1 cellular context compared by ENCODE assay signal in genomic region chr11:107457558-107458271, GRCh38.
A peak's percentile ranks its signal among the peaks of the same experiment; 100 is the strongest.
TF ChIP-seq lines count a peak whose summit lies in the region.

TSS of gene CWF19L2 (minus strand) at chr11:107457825. CDS start at chr11:107457816, 9 bp downstream.

TF ChIP-seq in K562, 482 proteins besides CTCF, POLR2A, EP300 and RAD21 (continued from another document and continues in another):
- TF ChIP-seq FOXJ3 (CRISPR knock-in tag; IDR thresholded peaks at IDR 0.05) = no peak
- TF ChIP-seq PRPF4 (IDR thresholded peaks at IDR 0.05; ENCODE audit: insufficient read depth, low read depth, low read length, poor library complexity, severe bottlenecking) = no peak
- TF ChIP-seq SMARCB1 (IDR thresholded peaks at IDR 0.05; ENCODE audit: insufficient read length, low read depth) = no peak
- no peak for TF ChIP-seq ZNF239 (CRISPR knock-in tag; IDR thresholded peaks at IDR 0.05)
- TF ChIP-seq UBTF (IDR thresholded peaks at IDR 0.05; ENCODE audit: borderline replicate concordance in 1 of 2, low read depth in 2 of 2, low read length in 2 of 2) = no peak
- no peak for TF ChIP-seq AFF1 (IDR thresholded peaks at IDR 0.05; ENCODE audit: low read depth in 1 of 2, partially characterized antibody in 2 of 2)
- no peak for TF ChIP-seq ZNF445 (CRISPR knock-in tag; IDR thresholded peaks at IDR 0.05; ENCODE audit: low read depth)
- TF ChIP-seq ZKSCAN1 (IDR thresholded peaks at IDR 0.05; ENCODE audit: low read depth, low read length) = no peak
- no peak for TF ChIP-seq HDAC2 (IDR thresholded peaks at IDR 0.05)
- no peak for TF ChIP-seq ZNF830 (CRISPR knock-in tag; IDR thresholded peaks at IDR 0.05)
- no peak for TF ChIP-seq PATZ1 (CRISPR knock-in tag; IDR thresholded peaks at IDR 0.05; ENCODE audit: borderline replicate concordance)
- peak; percentile 85 for TF ChIP-seq PHF20 (IDR thresholded peaks at IDR 0.05; ENCODE audit: partially characterized antibody)
- TF ChIP-seq STAT5B (CRISPR knock-in tag; IDR thresholded peaks at IDR 0.05) = no peak
- peak; percentile 23; the same call in 1 of the 2 replicates for TF ChIP-seq ETV5 (CRISPR knock-in tag; IDR thresholded peaks at IDR 0.05; ENCODE audit: low read depth)
- no peak for TF ChIP-seq KLF1 (tag; IDR thresholded peaks at IDR 0.05)
- TF ChIP-seq SP1 (CRISPR knock-in tag; IDR thresholded peaks at IDR 0.05) = no peak
- TF ChIP-seq ZNF224 (CRISPR knock-in tag; IDR thresholded peaks at IDR 0.05) = no peak
- TF ChIP-seq SNIP1 (IDR thresholded peaks at IDR 0.05; ENCODE audit: low read depth) = no peak
- TF ChIP-seq ZNF175 (CRISPR knock-in tag; IDR thresholded peaks at IDR 0.05; ENCODE audit: low read depth) = no peak
- TF ChIP-seq SMARCA5 (IDR thresholded peaks at IDR 0.05) = no peak
- TF ChIP-seq E4F1 (CRISPR knock-in tag; IDR thresholded peaks at IDR 0.05; ENCODE audit: borderline replicate concordance) = peak; percentile 97
- no peak for TF ChIP-seq POLR3A (IDR thresholded peaks at IDR 0.05; ENCODE audit: borderline replicate concordance, extremely low read depth, insufficient read depth, insufficient read length)
- TF ChIP-seq RCOR1 (IDR thresholded peaks at IDR 0.05; ENCODE audit: borderline replicate concordance in 1 of 2, low read depth in 2 of 2, low read length in 2 of 2) = peak in 1 of 2 experiments; percentile 46; a peak in 1 of 4 replicates
- no peak for TF ChIP-seq GATA2 (CRISPR knock-in tag; IDR thresholded peaks at IDR 0.05)
- no peak for TF ChIP-seq ZNF668 (CRISPR knock-in tag; IDR thresholded peaks at IDR 0.05)
- no peak for TF ChIP-seq CUX1 (CRISPR knock-in tag; IDR thresholded peaks at IDR 0.05)
- TF ChIP-seq ZNF311 (CRISPR knock-in tag; IDR thresholded peaks at IDR 0.05) = no peak
- TF ChIP-seq ZNF165 (CRISPR knock-in tag; IDR thresholded peaks at IDR 0.05; ENCODE audit: borderline replicate concordance) = no peak
- no peak for TF ChIP-seq ZNF324 (CRISPR knock-in tag; IDR thresholded peaks at IDR 0.05)
- no peak for TF ChIP-seq ZFP91 (CRISPR knock-in tag; IDR thresholded peaks at IDR 0.05)
- TF ChIP-seq SMAD2 (IDR thresholded peaks at IDR 0.05; ENCODE audit: low read depth, low read length) = no peak
- TF ChIP-seq EZH2 (IDR thresholded peaks at IDR 0.05; ENCODE audit: borderline replicate concordance, low read depth, low read length) = no peak
- no peak for TF ChIP-seq GTF2E2 (tag; IDR thresholded peaks at IDR 0.05)
- no peak for TF ChIP-seq MCM3 (IDR thresholded peaks at IDR 0.05)
- no peak for TF ChIP-seq TRIM24 (IDR thresholded peaks at IDR 0.05)
- no peak for TF ChIP-seq ZC3H4 (CRISPR knock-in tag; IDR thresholded peaks at IDR 0.05; ENCODE audit: borderline replicate concordance)
- TF ChIP-seq MEF2D (tag; conservative IDR thresholded peaks at IDR 0.05; ENCODE audit: low read depth) = no peak
- no peak for TF ChIP-seq ATF1 (CRISPR knock-in tag; IDR thresholded peaks at IDR 0.05)
- TF ChIP-seq ATF1 (tag; IDR thresholded peaks at IDR 0.05) = no peak
- no peak for TF ChIP-seq ZNF217 (CRISPR knock-in tag; IDR thresholded peaks at IDR 0.05)
- no peak for TF ChIP-seq ATF2 (CRISPR knock-in tag; IDR thresholded peaks at IDR 0.05)
- TF ChIP-seq ZNF76 (CRISPR knock-in tag; IDR thresholded peaks at IDR 0.05; ENCODE audit: borderline replicate concordance) = no peak
- no peak for TF ChIP-seq WHSC1 (IDR thresholded peaks at IDR 0.05; ENCODE audit: low read length)
- peak; percentile 89; the same call in 1 of the 2 replicates for TF ChIP-seq PHF8 (IDR thresholded peaks at IDR 0.05; ENCODE audit: borderline replicate concordance, low read length)
- TF ChIP-seq THRAP3 (IDR thresholded peaks at IDR 0.05; ENCODE audit: borderline replicate concordance) = no peak
- no peak for TF ChIP-seq MYNN (IDR thresholded peaks at IDR 0.05)
- no peak for TF ChIP-seq MYNN (CRISPR knock-in tag; IDR thresholded peaks at IDR 0.05)
- no peak for TF ChIP-seq FOXJ2 (tag; IDR thresholded peaks at IDR 0.05)
- TF ChIP-seq DIDO1 (tag; IDR thresholded peaks at IDR 0.05; ENCODE audit: low read depth) = peak; percentile 77
- TF ChIP-seq THAP7 (CRISPR knock-in tag; IDR thresholded peaks at IDR 0.05) = no peak
- peak; percentile 55 for TF ChIP-seq POLR2G (IDR thresholded peaks at IDR 0.05; ENCODE audit: low read depth, low read length)
